In genomic region chr1:6235302-6235680, GRCh38 we compare ENCODE assay signal across 9 cellular contexts. TPM values are rescaled to one million over a fixed set of nuclear protein-coding genes. Genes with fewer than 3 reads are reported as not detected.
A peak's percentile ranks its signal among the peaks of the same experiment; 100 is the strongest.
DNase-seq lines count a peak whose midpoint lies in the region; ATAC-seq and TF ChIP-seq lines count a peak whose summit lies in the region.
"Had no signal": no experiment of that assay in that cellular context is flagged by ENCODE, and none has a peak within 500 bp of the region (broad histone marks: within the 10 kb centered on the region; RNA-seq: fewer than 3 reads in every experiment).

No MANE protein-coding gene starts in this region.

- peak overlapping the region; percentile 41 for H3K27ac Mint-ChIP-seq in osteocyte (ENCODE audit: unreplicated experiment)

- peaks cover 15% of the 10 kb centered on the region for H3K27me3 Mint-ChIP-seq in osteocyte (ENCODE audit: unreplicated experiment)

- POLR2A ChIA-PET in PC-9 (lab: Charles Lee; ENCODE audit: unreplicated experiment), result interaction anchor here (0.5 kb wide), 1 partner anchor 118 kb away, joined by 3 read pairs; no protein-coding TSS in a partner anchor

- H4K20me1 ChIP-seq in BLaER1, result peaks cover 19% of the 10 kb centered on the region; the same call in 1 of the 2 replicates
- no peaks in the 10 kb centered on the region for H4K20me1 ChIP-seq in PC-9 (ENCODE audit: insufficient read depth)

- H3K9ac ChIP-seq in BLaER1, result peak overlapping the region; percentile 95

- H3K36me3 ChIP-seq in BLaER1 (peaks cover 42% of the 10 kb centered on the region), PC-9 (ENCODE audit: low read depth) (no peaks in the 10 kb centered on the region)

- H3K9me2 ChIP-seq in PC-9 (ENCODE audit: insufficient read depth), result no peaks in the 10 kb centered on the region

- H3K4me3 Mint-ChIP-seq in osteocyte (ENCODE audit: unreplicated experiment), result peak overlapping the region; percentile 83

- peak overlapping the region; percentile 50; the same call in 1 of the 2 replicates for H2AFZ ChIP-seq in PC-9

- ATAC-seq in GM21528 (IDR thresholded peaks at IDR 0.05; ENCODE audit: low FRiP score, unreplicated experiment), result peak; percentile 25
- no peak for ATAC-seq in HG02759 (IDR thresholded peaks at IDR 0.05; ENCODE audit: unreplicated experiment)

- H3K4me1 ChIP-seq in BLaER1 (peaks cover 46% of the 10 kb centered on the region), PC-9 (replicated peaks; ENCODE audit: insufficient read depth) (peaks cover 8% of the 10 kb centered on the region)

- CTCF ChIA-PET in PC-9 (lab: Charles Lee), result interaction anchor here (0.6 to 1.3 kb wide), 4 partner anchors 29 to 134 kb away, joined by 3 to 11 read pairs (median 4); no protein-coding TSS in a partner anchor

- no TSS peak for BruUV-seq in PC-9 (replicated peaks; lab: Mats Ljungman, UMichigan)

- H3F3A ChIP-seq in PC-9 (ENCODE audit: insufficient read depth, low read depth), result peaks cover 15% of the 10 kb centered on the region; the same call in 1 of the 2 replicates

- H3K4me3 ChIP-seq in BLaER1 (peak overlapping the region; percentile 85), PC-9 (peak overlapping the region; percentile 59), epithelial cell of esophagus (ENCODE audit: low read length) (peak overlapping the region; percentile 73)

- peak overlapping the region; percentile 96 for H3K4me2 ChIP-seq in BLaER1
- peak overlapping the region; percentile 91 for H3K4me2 ChIP-seq in PC-9

- H3K27me3 ChIP-seq in BLaER1 (peaks cover 6% of the 10 kb centered on the region), PC-9 (ENCODE audit: insufficient read depth, low read depth) (no peaks in the 10 kb centered on the region)

- H3K4me1 Mint-ChIP-seq in osteocyte (ENCODE audit: unreplicated experiment), result peaks cover 13% of the 10 kb centered on the region

- H3K79me2 ChIP-seq in PC-9 (ENCODE audit: low read depth), result peaks cover 25% of the 10 kb centered on the region

- no peaks in the 10 kb centered on the region for H3K9me3 Mint-ChIP-seq in osteocyte (ENCODE audit: unreplicated experiment)

- intact Hi-C loops in PC-9 (cut with micrococcal nuclease; ENCODE audit: unreplicated experiment), result loop anchor here (1.0 to 10.0 kb wide), 4 partner anchors 14 to 243 kb away; partner anchors contain the start of genes CHD5 and NPHP4

- H3K27ac ChIP-seq in BLaER1, result peak overlapping the region; percentile 90
- no peak overlapping the region for H3K27ac ChIP-seq in PC-9

- TF ChIP-seq CTCF in PC-9 (conservative IDR thresholded peaks at IDR 0.05) (no peak), epithelial cell of esophagus (IDR thresholded peaks at IDR 0.05; ENCODE audit: insufficient read depth, low read depth, low read length, missing control alignments) (no peak), osteocyte (IDR thresholded peaks at IDR 0.05) (no peak)

- H3K9me3 ChIP-seq in BLaER1 (0 out of 2 replicates have a peak, but pooled peaks cover 5% of the 10 kb centered on the region), PC-9 (ENCODE audit: insufficient read depth, low read depth) (no peaks in the 10 kb centered on the region)

- no peak for DNase-seq in PC-9
- DNase-seq in epithelial cell of esophagus (ENCODE audit: low read depth), result no peak
- no peak for DNase-seq in osteocyte (ENCODE audit: extremely low spot score, unreplicated experiment)
- no peak for DNase-seq in activated effector memory CD4-positive, alpha-beta T cell treated with Interleukin-2 at 50 U/mL for 16 hours
- no peak for DNase-seq in NCI-H1048 (lab: John Stamatoyannopoulos, UW)

- peaks cover 11% of the 10 kb centered on the region for H3K36me3 Mint-ChIP-seq in osteocyte (ENCODE audit: unreplicated experiment)

RNA-seq across cellular contexts. Expression of gene ICMT, which starts 0.5 kb away (rescaled TPM):
- total RNA-seq in PC-9 (2021) (43.9 and 44.3 TPM in 2 replicates), osteocyte (74.7 and 81.1 TPM in 2 replicates)

RNA-seq across cellular contexts. Expression of gene HES3, which starts 8.7 kb away (rescaled TPM):
- total RNA-seq in PC-9 (2021), result not detected in 2 replicates
- not detected in 2 replicates for total RNA-seq in osteocyte
- total RNA-seq: LHCN-M2 had no signal

RNA-seq across cellular contexts. Expression of gene GPR153, which starts 25.6 kb away (rescaled TPM):
- total RNA-seq in PC-9 (2021) (7.9 and 8.0 TPM in 2 replicates), osteocyte (4.2 and 4.4 TPM in 2 replicates)

RNA-seq across cellular contexts. Expression of gene RNF207, which starts 29.4 kb away (rescaled TPM):
- total RNA-seq in PC-9 (2021) (49.3 and 53.1 TPM in 2 replicates), osteocyte (12.4 TPM in 2 replicates)

RNA-seq across cellular contexts. Expression of gene RPL22, which starts 35.9 kb away (rescaled TPM):
- total RNA-seq in PC-9 (2021) (408 and 447 TPM in 2 replicates), osteocyte (359 and 373 TPM in 2 replicates)
